1 cellular context compared by ENCODE assay signal in genomic region chr16:29605593-29606205, GRCh38. TPM values are rescaled to one million over a fixed set of nuclear protein-coding genes. Genes with fewer than 3 reads are reported as not detected.
"Had no signal": no experiment of that assay in that cellular context is flagged by ENCODE, and none has a peak within 500 bp of the region (broad histone marks: within the 10 kb centered on the region; RNA-seq: fewer than 3 reads in every experiment).

No MANE protein-coding gene starts in this region.

RNA-seq across cellular contexts. Expression of gene SPN, which starts 57.3 kb away (rescaled TPM):
- total RNA-seq: epithelial cell of proximal tubule had no signal
